Comparison of ENCODE assay signal across 26 cellular contexts in the genomic region with DNA sequence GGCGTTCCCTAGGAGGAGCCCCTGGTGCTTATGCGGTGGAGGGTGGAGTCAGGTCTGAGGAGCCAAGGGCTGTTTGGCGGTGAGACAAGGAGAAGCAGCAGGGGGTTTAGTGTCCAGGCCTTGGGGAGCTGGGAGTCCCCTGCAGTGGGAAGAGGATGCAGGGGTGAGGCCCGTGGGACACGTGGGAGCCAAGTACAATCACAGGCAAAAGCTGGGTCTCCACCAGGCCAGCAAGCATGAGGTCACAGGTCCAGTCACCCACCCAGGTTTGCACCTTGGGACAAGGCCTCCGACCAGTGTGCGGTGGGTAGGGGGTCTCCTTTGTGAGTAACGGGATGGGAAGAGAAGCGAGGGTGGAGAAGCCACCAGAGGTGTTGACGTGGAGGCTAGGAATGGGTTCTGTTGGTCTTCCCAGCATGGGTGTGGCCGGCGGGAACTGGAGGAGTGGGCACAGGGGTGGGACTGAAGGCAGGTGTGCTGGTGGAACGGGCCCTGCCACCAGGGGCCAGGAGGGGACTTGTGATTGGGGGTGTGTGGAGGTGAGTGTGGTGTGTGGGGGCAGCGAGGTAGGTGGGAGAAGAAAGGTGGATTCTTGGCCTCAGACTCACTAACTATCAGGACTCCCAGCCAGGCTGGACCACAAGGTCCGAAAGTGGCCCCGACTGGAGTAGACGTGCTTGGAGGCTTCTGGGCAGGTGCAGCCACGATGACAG.
DNase-seq lines count a peak whose midpoint lies in the region; ATAC-seq, FAIRE-seq and TF ChIP-seq lines count a peak whose summit lies in the region.
"Had no signal": no experiment of that assay in that cellular context is flagged by ENCODE, and none has a peak within 500 bp of the region (broad histone marks: within the 10 kb centered on the region; RNA-seq: fewer than 3 reads in every experiment).

No MANE protein-coding gene starts in this region.

- H3K27ac ChIP-seq in GM23338 (ENCODE audit: low read depth) = no peak overlapping the region
- H3K27ac ChIP-seq in K562 (ENCODE audit: extremely low read depth, low read depth, low read length) = no peak overlapping the region
- H3K27ac ChIP-seq in mesendoderm (ENCODE audit: low read depth, low read length) = no peak overlapping the region
- H3K27ac ChIP-seq in spleen = no peak overlapping the region
- no peak overlapping the region for H3K27ac ChIP-seq in esophagus squamous epithelium
- H3K27ac ChIP-seq in prostate gland = no peak overlapping the region
- H3K27ac ChIP-seq: A549; BLaER1 treated with 17β-estradiol and CSF1 and Interleukin-3, amounts not matched to agents 10 nM and 100 nM had no signal

- no peak for TF ChIP-seq EP300 in K562 (IDR thresholded peaks at IDR 0.05; ENCODE audit: low read length)

- H3K27ac Mint-ChIP-seq in GM23338 = no peak overlapping the region
- H3K27ac Mint-ChIP-seq: CD4-positive, alpha-beta T cell; H9 had no signal

- no peaks in the 10 kb centered on the region for H3K9me1 ChIP-seq in K562 (ENCODE audit: control insufficient read depth, insufficient read depth, low read length)

- H3K4me1 ChIP-seq in GM23338 (ENCODE audit: insufficient read depth) = no peaks in the 10 kb centered on the region
- H3K4me1 ChIP-seq in K562 (replicated peaks in 1 of 2; ENCODE audit: control insufficient read depth in 2 of 2, insufficient read depth in 2 of 2, low read length in 2 of 2) = peaks cover 29 to 35% of the 10 kb centered on the region in 2 experiments; a peak in 4 of 5 replicates
- peaks cover 5% of the 10 kb centered on the region for H3K4me1 ChIP-seq in mesendoderm (ENCODE audit: control insufficient read depth, low read depth, low read length)
- H3K4me1 ChIP-seq in spleen = no peaks in the 10 kb centered on the region
- no peaks in the 10 kb centered on the region for H3K4me1 ChIP-seq in esophagus squamous epithelium
- no peaks in the 10 kb centered on the region for H3K4me1 ChIP-seq in prostate gland (replicated peaks)
- H3K4me1 ChIP-seq: A549, BE2C had no signal

- H3K9me3 Mint-ChIP-seq in GM23338 = 0 out of 3 replicates have a peak, but pooled peaks cover 2% of the 10 kb centered on the region
- H3K9me3 Mint-ChIP-seq: CD4-positive, alpha-beta T cell; H9 had no signal

- H3K9me3 ChIP-seq in K562 (replicated peaks; ENCODE audit: control insufficient read depth, insufficient read depth, low read depth, low read length) (no peaks in the 10 kb centered on the region), spleen (no peaks in the 10 kb centered on the region), esophagus squamous epithelium (no peaks in the 10 kb centered on the region), prostate gland (no peaks in the 10 kb centered on the region)
- H3K9me3 ChIP-seq: A549; BE2C; BLaER1 treated with 17β-estradiol and CSF1 and Interleukin-3, amounts not matched to agents 10 nM and 100 nM had no signal

- H3K27me3 ChIP-seq in GM23338 (ENCODE audit: insufficient read depth) (no peaks in the 10 kb centered on the region), K562 (ENCODE audit: control insufficient read depth in 2 of 2, insufficient read depth in 2 of 2, low read length in 2 of 2) (no peaks in the 10 kb centered on the region), mesendoderm (ENCODE audit: insufficient read depth, low read length, poor library complexity) (no peaks in the 10 kb centered on the region), spleen (replicated peaks in 1 of 7) (peaks cover 0 to 56% (median 0%) of the 10 kb centered on the region in 7 donors), esophagus squamous epithelium (peaks cover 0 to 35% (median 0%) of the 10 kb centered on the region in 4 donors), prostate gland (replicated peaks; ENCODE audit: insufficient read depth) (no peaks in the 10 kb centered on the region)
- H3K27me3 ChIP-seq: BE2C; BLaER1 treated with 17β-estradiol and CSF1 and Interleukin-3, amounts not matched to agents 10 nM and 100 nM had no signal

- H4K8ac ChIP-seq in mesendoderm (ENCODE audit: low read depth, low read length) = no peak overlapping the region

- in situ Hi-C loops in K562 (cut with MboI) = no loop called here

- H3K4me3 Mint-ChIP-seq in GM23338 = no peak overlapping the region
- H3K4me3 Mint-ChIP-seq: CD14-positive monocyte; CD4-positive, alpha-beta T cell; CD8-positive, alpha-beta memory T cell; H9 had no signal

- no peak overlapping the region for H4K5ac ChIP-seq in mesendoderm (ENCODE audit: low read length)

- no TSS peak for BruUV-seq in K562 (replicated peaks; lab: Mats Ljungman, UMichigan)

- CTCF ChIA-PET in K562 (lab: Yijun Ruan, JAX; ENCODE audit: low intra/inter-chr PET ratio) = no interaction called here

- DNase-seq in GM23338 (ENCODE audit: low spot score) (no peak), K562 (ENCODE audit: extremely low read depth in 1 of 4, low spot score in 3 of 4) (peak in 3 of 4 experiments; percentile 11 to 17 (median 12)), mesendoderm (no peak), spleen (peak; percentile 62), esophagus squamous epithelium (lab: John Stamatoyannopoulos, UW) (no peak), NCI-H524 (lab: John Stamatoyannopoulos, UW) (no peak), prostate gland (ENCODE audit: low spot score) (no peak)
- DNase-seq: 8988T; ACHN; AML-193; BE2C; CD4-positive, alpha-beta T cell; CD8-positive, alpha-beta memory T cell; DMS 273 treated with DMSO at 0.1 percent for 48 hours; DMS79; EL; GDM1; GOT3; H9 had no signal

- H3K27me3 Mint-ChIP-seq in GM23338 (ENCODE audit: insufficient read depth, low read depth, poor library complexity) = peaks cover 11% of the 10 kb centered on the region

- no peak for FAIRE-seq in K562 (lab: Jason Lieb, UNC)
- FAIRE-seq: A549, D721Med, GM12878, GM19239 had no signal

- H3K79me2 ChIP-seq in GM23338 (replicated peaks; ENCODE audit: insufficient read depth) (no peaks in the 10 kb centered on the region), K562 (ENCODE audit: control insufficient read depth, insufficient read depth, low read length) (no peaks in the 10 kb centered on the region), mesendoderm (ENCODE audit: control insufficient read depth, insufficient read depth, low read length) (no peaks in the 10 kb centered on the region)

- H3K23ac ChIP-seq in mesendoderm (ENCODE audit: low read length) = no peak overlapping the region

- H3K9ac ChIP-seq in K562 (ENCODE audit: insufficient read depth in 1 of 2, low read depth in 2 of 2, low read length in 2 of 2) = peak overlapping the region in 1 of 2 experiments; percentile 79; a peak in 2 of 4 replicates
- H3K9ac ChIP-seq in mesendoderm (ENCODE audit: low read length) = no peak overlapping the region
- H3K9ac ChIP-seq: BLaER1 treated with 17β-estradiol and CSF1 and Interleukin-3, amounts not matched to agents 10 nM and 100 nM had no signal

- H3K36me3 Mint-ChIP-seq in GM23338 (ENCODE audit: low read depth) = no peaks in the 10 kb centered on the region
- H3K36me3 Mint-ChIP-seq: CD14-positive monocyte; CD8-positive, alpha-beta memory T cell had no signal

- H3K56ac ChIP-seq in mesendoderm (ENCODE audit: low read length) = peak overlapping the region; percentile 58

- peak overlapping the region; percentile 33 for H3K18ac ChIP-seq in mesendoderm (ENCODE audit: low read length)

- peaks cover 19% of the 10 kb centered on the region; the same call in 2 of the 3 replicates for H3K4me1 Mint-ChIP-seq in GM23338
- H3K4me1 Mint-ChIP-seq: CD14-positive monocyte; CD8-positive, alpha-beta memory T cell had no signal

- H2BK5ac ChIP-seq in mesendoderm (ENCODE audit: low read length) = peak overlapping the region; percentile 65

- peak overlapping the region; percentile 90 for H2AK5ac ChIP-seq in mesendoderm (ENCODE audit: low read length)

- H3K4me3 ChIP-seq in GM23338 (no peak overlapping the region), K562 (no peak overlapping the region), mesendoderm (ENCODE audit: low read length) (no peak overlapping the region), spleen (no peak overlapping the region), esophagus squamous epithelium (no peak overlapping the region), prostate gland (no peak overlapping the region)
- H3K4me3 ChIP-seq: A549; BLaER1 treated with 17β-estradiol and CSF1 and Interleukin-3, amounts not matched to agents 10 nM and 100 nM; GM12878 had no signal

- H4K20me1 ChIP-seq in GM23338 (replicated peaks; ENCODE audit: insufficient read depth) (no peaks in the 10 kb centered on the region), K562 (replicated peaks; ENCODE audit: control insufficient read depth, insufficient read depth, low read length) (no peaks in the 10 kb centered on the region)
- H4K20me1 ChIP-seq: BLaER1 treated with 17β-estradiol and CSF1 and Interleukin-3, amounts not matched to agents 10 nM and 100 nM had no signal

- peak; percentile 31; the same call in 1 of the 3 replicates for ATAC-seq in GM23338
- no peak for ATAC-seq in K562
- ATAC-seq: A549, GM12878, HCT116 had no signal

- no peaks in the 10 kb centered on the region for H3K9me2 ChIP-seq in GM23338 (ENCODE audit: insufficient read depth)

- H3K79me1 ChIP-seq in mesendoderm (ENCODE audit: low read length) = no peaks in the 10 kb centered on the region

- TF ChIP-seq RAD21 in K562 (CRISPR knock-in tag; conservative IDR thresholded peaks at IDR 0.05 in 1 of 2, IDR thresholded peaks at IDR 0.05 in 1 of 2) = no peak

- no peak overlapping the region for H3K4me2 ChIP-seq in GM23338
- no peak overlapping the region for H3K4me2 ChIP-seq in K562 (ENCODE audit: insufficient read depth, low read length)
- no peak overlapping the region for H3K4me2 ChIP-seq in mesendoderm (ENCODE audit: low read length)
- H3K4me2 ChIP-seq: A549; BLaER1 treated with 17β-estradiol and CSF1 and Interleukin-3, amounts not matched to agents 10 nM and 100 nM had no signal

- intact Hi-C loops in K562 (cut with micrococcal nuclease) = no loop called here
- intact Hi-C loops in spleen (cut with DNase I; ENCODE audit: low total_unique reads) = no loop called here
- intact Hi-C loops in esophagus squamous epithelium (cut with DNase I) = no loop called here
- intact Hi-C loops in prostate gland (cut with DNase I) = no loop called here

- 77% methylated on average over 7 of the region's 18 CpGs for WGBS in K562 (ENCODE audit: insufficient coverage, low coverage, missing lambda C conversion rate)
- WGBS in mesendoderm (ENCODE audit: extremely low coverage, insufficient coverage, low lambda C conversion rate) = no CpG with 5 or more reads among the region's 18 CpGs
- 87 to 89% (median 88%) methylated on average over 18 of the region's 18 CpGs for WGBS in spleen, 5 donors
- 76 to 84% methylated on average over 8 to 14 of the region's 18 CpGs for WGBS in esophagus squamous epithelium, 2 donors
- 92% methylated on average over 18 of the region's 18 CpGs for WGBS in prostate gland

- no peaks in the 10 kb centered on the region for H3F3A ChIP-seq in GM23338 (replicated peaks; ENCODE audit: low read depth)

- POLR2A ChIA-PET in K562 (lab: Yijun Ruan, JAX) = interaction anchor here (0.7 kb wide), 1 partner anchor 38 kb away, joined by 6 read pairs; no protein-coding TSS in a partner anchor

- no peak overlapping the region for H2BK15ac ChIP-seq in mesendoderm (replicated peaks; ENCODE audit: low read depth)

- H2AFZ ChIP-seq in GM23338 (no peak overlapping the region), K562 (ENCODE audit: low read depth, low read length) (no peak overlapping the region)

- peak overlapping the region; percentile 3 for H2BK120ac ChIP-seq in mesendoderm (ENCODE audit: low read depth, low read length)

- no peak for TF ChIP-seq POLR2A in K562 (conservative IDR thresholded peaks at IDR 0.05)
- no peak for TF ChIP-seq POLR2A in spleen (IDR thresholded peaks at IDR 0.05)
- TF ChIP-seq POLR2A in esophagus squamous epithelium (IDR thresholded peaks at IDR 0.05) = no peak
- TF ChIP-seq POLR2A in prostate gland (IDR thresholded peaks at IDR 0.05) = no peak

- peaks cover 8% of the 10 kb centered on the region; the same call in 1 of the 2 replicates for H3K36me3 ChIP-seq in GM23338 (ENCODE audit: insufficient read depth)
- peaks cover 8% of the 10 kb centered on the region; the same call in 2 of the 3 replicates for H3K36me3 ChIP-seq in K562 (ENCODE audit: control insufficient read depth, insufficient read depth, low read length)
- H3K36me3 ChIP-seq in mesendoderm (ENCODE audit: control insufficient read depth, insufficient read depth, low read length) = no peaks in the 10 kb centered on the region
- no peaks in the 10 kb centered on the region for H3K36me3 ChIP-seq in spleen
- no peaks in the 10 kb centered on the region for H3K36me3 ChIP-seq in esophagus squamous epithelium
- H3K36me3 ChIP-seq in prostate gland = no peaks in the 10 kb centered on the region
- H3K36me3 ChIP-seq: BE2C; BLaER1 treated with 17β-estradiol and CSF1 and Interleukin-3, amounts not matched to agents 10 nM and 100 nM had no signal

- peak overlapping the region; percentile 76 for H3K4ac ChIP-seq in mesendoderm (ENCODE audit: low read depth, low read length)

- TF ChIP-seq CTCF in GM23338 (conservative IDR thresholded peaks at IDR 0.05; ENCODE audit: low read depth in 2 of 2) = no peak
- no peak for TF ChIP-seq CTCF in K562 (IDR thresholded peaks at IDR 0.05 in 2 of 3, conservative IDR thresholded peaks at IDR 0.05 in 1 of 3; ENCODE audit: insufficient read depth in 2 of 3, low read depth in 1 of 3, low read length in 3 of 3)
- no peak for TF ChIP-seq CTCF in spleen (IDR thresholded peaks at IDR 0.05 in 8 of 11, conservative IDR thresholded peaks at IDR 0.05 in 3 of 11)
- TF ChIP-seq CTCF in esophagus squamous epithelium (IDR thresholded peaks at IDR 0.05) = no peak
- TF ChIP-seq CTCF in prostate gland (IDR thresholded peaks at IDR 0.05) = no peak

Comparison
In these comparisons a context has a peak if more than half of its experiments do, and no peak if none do; other contexts are left out.
1. DNase-seq: peak in K562 (3 of 4) and spleen (single experiment); none in GM23338 (single experiment), mesendoderm (single experiment), esophagus squamous epithelium (single experiment), NCI-H524 (0 of 2) and prostate gland (single experiment).